In genomic region chr2:67891642-67892041, GRCh38 we compare ENCODE assay signal across 25 cellular contexts.
"Had no signal": no experiment of that assay in that cellular context is flagged by ENCODE, and none has a peak within 500 bp of the region (broad histone marks: within the 10 kb centered on the region; RNA-seq: fewer than 3 reads in every experiment).

No MANE protein-coding gene starts in this region.

- H3K4me1 ChIP-seq: tibial nerve, upper lobe of left lung, vagina had no signal

- FAIRE-seq: urothelium cell line had no signal

- H3K4me2 ChIP-seq: neural progenitor cell had no signal

- ATAC-seq: natural killer cell; psoas muscle; right cardiac atrium; sciatic nerve; stimulated activated effector memory CD8-positive, alpha-beta T cell treated with anti-CD3 and anti-CD28 coated beads, Interleukin-12 subunit alpha, Interleukin-12 subunit beta, amount 100 ng/mL, for 72 hours; stimulated activated naive B cell treated with anti-CD40 and anti-IgM and Interleukin-4, amounts not matched to agents 10 μg/mL and 1 μg/mL and 100 μg/mL, for 72 hours had no signal

- H2AFZ ChIP-seq: neural progenitor cell, parathyroid adenoma had no signal

- H3K9me3 ChIP-seq: ovary, psoas muscle, stomach, thoracic aorta, thyroid gland, tibial nerve, upper lobe of left lung, vagina had no signal

- H3K36me3 ChIP-seq: neural progenitor cell, ovary, stomach, thoracic aorta, thyroid gland, tibial nerve, upper lobe of left lung, vagina had no signal

- H3K79me2 ChIP-seq: parathyroid adenoma had no signal

- H3K27me3 ChIP-seq: neural progenitor cell, ovary, stomach, thyroid gland, tibial nerve, upper lobe of left lung, vagina had no signal

- DNase-seq: natural killer cell; occipital lobe; ovary; posterior cingulate gyrus; psoas muscle; right cardiac atrium; stimulated activated CD4-positive, alpha-beta T cell treated with anti-CD3 and anti-CD28 coated beads, Interleukin-15, amount 100 ng/mL, for 24 hours; stimulated activated CD4-positive, alpha-beta T cell treated with anti-CD3 and anti-CD28 coated beads, Interleukin-2, amount 100 ng/mL, for 24 hours; stimulated activated CD4-positive, alpha-beta T cell treated with anti-CD3 and anti-CD28 coated beads, Interleukin-2, amount 100 ng/mL, for 48 hours; stimulated activated CD4-positive, alpha-beta T cell treated with anti-CD3 and anti-CD28 coated beads, Interleukin-4, amount 100 ng/mL, for 24 hours; stimulated activated naive B cell treated with anti-CD40 and anti-IgM and Interleukin-4, amounts not matched to agents 10 μg/mL and 1 μg/mL and 100 μg/mL, for 72 hours; stimulated activated naive CD4-positive, alpha-beta T cell treated with Interleukin-2 at 50 U/mL for 16 hours; thyroid gland; trophoblast cell; upper lobe of left lung had no signal

- H3K27ac ChIP-seq: neural progenitor cell, ovary, parathyroid adenoma, psoas muscle, skin epidermis, stomach, thyroid gland, tibial nerve, upper lobe of left lung, vagina had no signal

- H3K4me3 ChIP-seq: neural progenitor cell, ovary, psoas muscle, skin epidermis, stomach, thoracic aorta, thyroid gland, tibial nerve, upper lobe of left lung, vagina had no signal

- H3K9ac ChIP-seq: neural progenitor cell, parathyroid adenoma had no signal
